Comparison of ENCODE assay signal across 18 cellular contexts in genomic region chr14:83548061-83548839, GRCh38.
DNase-seq lines count a peak whose midpoint lies in the region; ATAC-seq, FAIRE-seq and TF ChIP-seq lines count a peak whose summit lies in the region.
"Had no signal": no experiment of that assay in that cellular context is flagged by ENCODE, and none has a peak within 500 bp of the region (broad histone marks: within the 10 kb centered on the region; RNA-seq: fewer than 3 reads in every experiment).

No MANE protein-coding gene starts in this region.

- WGBS in mesodermal cell (ENCODE audit: insufficient coverage in 2 of 2), 2 experiments = 78 to 94% methylated on average over 3 to 4 of the region's 5 CpGs

- no peaks in the 10 kb centered on the region for H3K79me2 ChIP-seq in endothelial cell of umbilical vein (ENCODE audit: control insufficient read depth, insufficient read depth, low read length)

- DNase-seq in AG04450 (ENCODE audit: low read depth, low spot score) (peak; percentile 23), M059J (ENCODE audit: low read depth) (peak; percentile 1), endothelial cell of umbilical vein (ENCODE audit: low read depth, low spot score) (peak; percentile 4), NCI-H2107 treated with DMSO at 0.1 percent for 48 hours (lab: John Stamatoyannopoulos, UW; ENCODE audit: unreplicated experiment) (no peak), GM13976 (ENCODE audit: low spot score) (no peak)
- no peak for DNase-seq in stimulated activated CD4-positive, alpha-beta T cell treated with anti-CD3 and anti-CD28 coated beads, Interleukin-4, amount 100 ng/mL, for 24 hours
- DNase-seq: activated CD8-positive, alpha-beta memory T cell treated with anti-CD3 and anti-CD28 coated beads for 24 hours; activated effector memory CD4-positive, alpha-beta T cell treated with Interleukin-2 at 50 U/mL for 16 hours; CD8-positive, alpha-beta T cell; GF-D8; NCI-H1694; NCI-H524 had no signal

- intact Hi-C loops in endothelial cell of umbilical vein (cut with micrococcal nuclease) = no loop called here

- no TSS peak for BruUV-seq in endothelial cell of umbilical vein (replicated peaks; lab: Mats Ljungman, UMichigan)

- POLR2A ChIA-PET in AG04450 (lab: Yijun Ruan, JAX) = interaction anchor here (1.1 kb wide), 1 partner anchor 28 kb away, joined by 3 read pairs; no protein-coding TSS in a partner anchor
- POLR2A ChIA-PET in endothelial cell of umbilical vein (lab: Charles Lee) = no interaction called here

- ATAC-seq in GM21576 (IDR thresholded peaks at IDR 0.05; ENCODE audit: unreplicated experiment) = no peak
- ATAC-seq: CD8-positive, alpha-beta T cell; Panc1 had no signal

- CTCF ChIA-PET in AG04450 (lab: Charles Lee) (no interaction called here), endothelial cell of umbilical vein (lab: Charles Lee) (no interaction called here)

- H3K4me3 ChIP-seq in AG04450 (ENCODE audit: low read depth, low read length) (no peak overlapping the region), endothelial cell of umbilical vein (replicated peaks in 1 of 3; ENCODE audit: insufficient read depth in 1 of 3, low read depth in 1 of 3, low read length in 3 of 3) (no peak overlapping the region), mesodermal cell (ENCODE audit: extremely low read depth, insufficient read depth, low read length, poor library complexity, severe bottlenecking) (no peak overlapping the region)
- H3K4me3 ChIP-seq: prostate gland had no signal

- no peak overlapping the region for H3K4me2 ChIP-seq in endothelial cell of umbilical vein (ENCODE audit: insufficient read depth, low read length)

- no peak overlapping the region for H3K9ac ChIP-seq in endothelial cell of umbilical vein (replicated peaks; ENCODE audit: extremely low read depth, insufficient read depth, low read length)

- FAIRE-seq in endothelial cell of umbilical vein (lab: Jason Lieb, UNC) = no peak
- FAIRE-seq: GM18507 had no signal

- H4K20me1 ChIP-seq in endothelial cell of umbilical vein (replicated peaks; ENCODE audit: control insufficient read depth, extremely low read depth, insufficient read depth, low read length) = no peaks in the 10 kb centered on the region

- H3K27me3 ChIP-seq in AG04450 (ENCODE audit: control insufficient read depth, insufficient read depth, low read length) = no peaks in the 10 kb centered on the region
- no peaks in the 10 kb centered on the region for H3K27me3 ChIP-seq in endothelial cell of umbilical vein (ENCODE audit: control insufficient read depth in 2 of 2, insufficient read depth in 2 of 2, low read length in 2 of 2)

- no peak for TF ChIP-seq POLR2A in endothelial cell of umbilical vein (IDR thresholded peaks at IDR 0.05; ENCODE audit: low read depth, low read length)

- no peaks in the 10 kb centered on the region for H3K9me1 ChIP-seq in endothelial cell of umbilical vein (replicated peaks; ENCODE audit: control insufficient read depth, extremely low read depth, insufficient read depth, low read length)

- no peaks in the 10 kb centered on the region for H3K36me3 ChIP-seq in endothelial cell of umbilical vein (ENCODE audit: control insufficient read depth in 2 of 2, extremely low read depth in 1 of 2, insufficient read depth in 2 of 2, low read length in 2 of 2)
- no peaks in the 10 kb centered on the region for H3K36me3 ChIP-seq in mesodermal cell (ENCODE audit: control insufficient read depth, insufficient read depth, low read length)
- H3K36me3 ChIP-seq: prostate gland had no signal

- dilution Hi-C loops in endothelial cell of umbilical vein (cut with MboI; ENCODE audit: extremely low pct_ligation_motif_present, low sequenced_read_pairs) = no loop called here

- H3K9me3 ChIP-seq in AG04450 (ENCODE audit: control insufficient read depth, insufficient read depth, low read length) (no peaks in the 10 kb centered on the region), endothelial cell of umbilical vein (replicated peaks; ENCODE audit: control insufficient read depth, insufficient read depth, low read length) (no peaks in the 10 kb centered on the region), mesodermal cell (ENCODE audit: control insufficient read depth, low read length) (no peaks in the 10 kb centered on the region)
- H3K9me3 ChIP-seq: prostate gland had no signal

- TF ChIP-seq CTCF in AG04450 (IDR thresholded peaks at IDR 0.05; ENCODE audit: low read depth, low read length) = no peak
- TF ChIP-seq CTCF in endothelial cell of umbilical vein (IDR thresholded peaks at IDR 0.05; ENCODE audit: extremely low read depth in 1 of 2, insufficient read depth in 1 of 2, low read depth in 1 of 2, low read length in 2 of 2) = no peak
- no peak for TF ChIP-seq CTCF in GM13976 (IDR thresholded peaks at IDR 0.05; ENCODE audit: borderline replicate concordance, control extremely low read depth, extremely low read depth, insufficient read depth, missing control alignments)

- no peaks in the 10 kb centered on the region for H3K4me1 ChIP-seq in endothelial cell of umbilical vein (ENCODE audit: control insufficient read depth, extremely low read depth, insufficient read depth, low read length)
- no peaks in the 10 kb centered on the region for H3K4me1 ChIP-seq in mesodermal cell (ENCODE audit: control insufficient read depth, insufficient read depth, low read length, poor library complexity, severe bottlenecking)
- H3K4me1 ChIP-seq: prostate gland had no signal

- no peak overlapping the region for H2AFZ ChIP-seq in endothelial cell of umbilical vein (ENCODE audit: low read depth, low read length)

- in situ Hi-C loops in GM13976 (cut with MboI; ENCODE audit: low sequenced_read_pairs, unreplicated experiment) = no loop called here

- H3K27ac ChIP-seq in AG04450 (ENCODE audit: low read depth, low read length) (peak overlapping the region; percentile 49), endothelial cell of umbilical vein (ENCODE audit: insufficient read depth, low read depth, low read length) (no peak overlapping the region), mesodermal cell (ENCODE audit: low read depth, low read length, severe bottlenecking) (peak overlapping the region; percentile 30)
- H3K27ac ChIP-seq: prostate gland, VCaP had no signal

TF ChIP-seq in endothelial cell of umbilical vein, 7 proteins besides CTCF, POLR2A, EP300 and RAD21:
- TF ChIP-seq EZH2 (IDR thresholded peaks at IDR 0.05; ENCODE audit: borderline replicate concordance, low read depth, low read length, severe bottlenecking) (no peak), POLR2AphosphoS5 (IDR thresholded peaks at IDR 0.05; ENCODE audit: insufficient read depth, low read depth, low read length) (no peak), GATA2 (IDR thresholded peaks at IDR 0.05; ENCODE audit: insufficient read depth, insufficient read length, low read depth, low read length) (no peak), MAX (IDR thresholded peaks at IDR 0.05; ENCODE audit: insufficient read depth, insufficient read length) (no peak), MYC (IDR thresholded peaks at IDR 0.05; ENCODE audit: low read depth, low read length) (no peak), JUN (IDR thresholded peaks at IDR 0.05; ENCODE audit: borderline replicate concordance, insufficient read depth, insufficient read length, low read depth) (no peak), FOS (IDR thresholded peaks at IDR 0.05; ENCODE audit: borderline replicate concordance, insufficient read depth, low read length) (no peak)

Comparison
In these comparisons a context has a peak if more than half of its experiments do, and no peak if none do; other contexts are left out.
1. DNase-seq: peak in AG04450 (single experiment), M059J (single experiment) and endothelial cell of umbilical vein (single experiment); none in NCI-H2107 treated with DMSO at 0.1 percent for 48 hours (single experiment), stimulated activated CD4-positive, alpha-beta T cell treated with anti-CD3 and anti-CD28 coated beads, Interleukin-4, amount 100 ng/mL, for 24 hours (single experiment) and GM13976 (single experiment).